ENCODE assay signal across 8 cellular contexts in the genomic region with DNA sequence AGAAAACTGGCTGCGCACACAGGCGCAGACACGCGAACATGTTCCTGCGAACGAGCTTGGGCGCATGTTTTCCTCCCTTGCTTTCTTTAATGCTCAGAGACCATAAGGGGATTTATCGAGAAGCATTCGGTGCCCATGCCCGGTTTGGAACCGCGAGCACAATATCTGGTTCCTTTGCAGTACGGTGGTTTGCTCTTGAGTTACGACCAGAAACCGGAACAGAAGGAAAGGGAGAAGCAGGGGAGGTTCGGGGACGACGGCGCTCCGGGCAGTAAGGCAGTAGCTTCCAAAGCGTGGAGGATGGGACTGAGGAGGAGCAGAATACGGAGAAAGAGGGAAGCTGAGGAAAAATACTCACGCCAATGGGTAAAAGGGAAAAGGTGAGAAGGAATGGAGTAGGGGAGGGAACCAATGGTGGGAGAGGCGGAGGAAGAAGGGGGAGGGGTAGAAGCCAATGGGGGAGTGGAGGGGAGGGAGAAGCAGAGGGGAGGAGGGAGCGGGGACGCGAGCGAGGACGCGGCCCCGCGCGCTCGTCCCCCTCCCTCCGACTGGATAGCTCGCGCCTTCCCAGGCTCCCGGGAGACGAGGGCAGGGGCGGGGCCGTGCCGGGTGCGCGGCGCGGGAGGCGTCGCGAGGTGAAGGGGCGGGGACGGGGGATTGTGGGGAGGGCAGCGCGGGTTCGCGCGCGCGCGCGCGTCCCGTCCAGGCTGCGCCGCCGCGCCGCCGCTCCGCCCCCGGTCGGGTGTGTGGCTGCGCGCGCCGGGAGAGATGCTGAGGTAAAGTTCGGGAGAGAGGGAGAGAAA. TPM values are rescaled to one million over a fixed set of nuclear protein-coding genes. Genes with fewer than 3 reads are reported as not detected.
DNase-seq lines count a peak whose midpoint lies in the region; ATAC-seq, FAIRE-seq and TF ChIP-seq lines count a peak whose summit lies in the region.

No MANE protein-coding gene starts in this region.

- peak overlapping the region; percentile 87 for H3K4me3 Mint-ChIP-seq in activated CD4-positive, alpha-beta T cell treated with anti-CD3 and anti-CD28 coated beads, Interleukin-2, amount 10 ng/mL, durations not matched to agents 7 days and 5 days
- H3K4me3 Mint-ChIP-seq in dendritic cell treated with granulocyte-macrophage colony-stimulating factor and Interleukin-4, amounts not matched to agents 40 ng/mL and 50 ng/mL, for 4 days = peak overlapping the region; percentile 84

- peaks cover 2% of the 10 kb centered on the region for H3K36me3 Mint-ChIP-seq in activated CD4-positive, alpha-beta T cell treated with anti-CD3 and anti-CD28 coated beads, Interleukin-2, amount 10 ng/mL, durations not matched to agents 7 days and 5 days (ENCODE audit: low read depth)
- H3K36me3 Mint-ChIP-seq in dendritic cell treated with granulocyte-macrophage colony-stimulating factor and Interleukin-4, amounts not matched to agents 40 ng/mL and 50 ng/mL, for 4 days (ENCODE audit: low read depth) = peaks cover 7% of the 10 kb centered on the region

- H3K4me3 ChIP-seq in AG04449 (ENCODE audit: low read depth, low read length) (peak overlapping the region; percentile 89), HepG2 (replicated peaks in 1 of 3; ENCODE audit: insufficient read depth in 1 of 3, low read depth in 2 of 3, low read length in 3 of 3) (peak overlapping the region; percentile 90 to 99 (median 99))

- WGBS in HepG2 (ENCODE audit: low lambda C conversion rate) = 2% methylated on average over 76 of the region's 76 CpGs

- FAIRE-seq in HepG2 (lab: Jason Lieb, UNC) = peak; percentile 60

- no peak for TF ChIP-seq CTCF in AG04449 (IDR thresholded peaks at IDR 0.05; ENCODE audit: insufficient read depth, low read length, missing control alignments)
- 0 out of 2 replicates have a peak, but pooled peaks have one; percentile 13 for TF ChIP-seq CTCF in HepG2 (CRISPR knock-in tag; IDR thresholded peaks at IDR 0.05)

- peaks cover 42% of the 10 kb centered on the region for H3K79me2 ChIP-seq in HepG2 (ENCODE audit: insufficient read depth, low read length)

- peaks cover 10% of the 10 kb centered on the region for H3K27me3 Mint-ChIP-seq in activated CD4-positive, alpha-beta T cell treated with anti-CD3 and anti-CD28 coated beads, Interleukin-2, amount 10 ng/mL, durations not matched to agents 7 days and 5 days
- peaks cover 31% of the 10 kb centered on the region for H3K27me3 Mint-ChIP-seq in dendritic cell treated with granulocyte-macrophage colony-stimulating factor and Interleukin-4, amounts not matched to agents 40 ng/mL and 50 ng/mL, for 4 days

- CTCF ChIA-PET in AG04449 (lab: Yijun Ruan, JAX) (interaction anchor here (0.7 to 12.2 kb wide), 9 partner anchors 28 to 627 kb away, joined by 3 to 236 read pairs (median 3); no protein-coding TSS in a partner anchor), HepG2 (lab: Yijun Ruan, JAX; ENCODE audit: low intra/inter-chr PET ratio, low total read pairs) (interaction anchor here (7.8 kb wide), 1 partner anchor 177 kb away, joined by 216 read pairs; no protein-coding TSS in a partner anchor)
- CTCF ChIA-PET in activated CD4-positive, alpha-beta T cell treated with anti-CD3 and anti-CD28 coated beads, Interleukin-2, amount 10 ng/mL, durations not matched to agents 7 days and 5 days (lab: Charles Lee) = interaction anchor here (0.7 to 1.2 kb wide), 3 partner anchors 121 to 178 kb away, joined by 3 to 4 read pairs (median 3); no protein-coding TSS in a partner anchor

- TF ChIP-seq EP300 in HepG2 (IDR thresholded peaks at IDR 0.05; ENCODE audit: low read depth in 2 of 2, low read length in 2 of 2) = peak in 1 of 2 experiments; percentile 54; a peak in 1 of 4 replicates
- peak; percentile 44 for TF ChIP-seq EP300 in HepG2 (CRISPR knock-in tag; IDR thresholded peaks at IDR 0.05; ENCODE audit: borderline replicate concordance)

- H3K4me2 ChIP-seq in HepG2 (ENCODE audit: low read depth, low read length) = peak overlapping the region; percentile 93

- POLR2A ChIA-PET in AG04449 (lab: Yijun Ruan, JAX) = interaction anchor here (0.6 to 1.2 kb wide), 7 partner anchors 34 to 657 kb away, joined by 3 to 5 read pairs (median 3); a partner anchor contains a TSS
- POLR2A ChIA-PET in activated CD4-positive, alpha-beta T cell treated with anti-CD3 and anti-CD28 coated beads, Interleukin-2, amount 10 ng/mL, durations not matched to agents 7 days and 5 days (lab: Charles Lee) = interaction anchor here (0.8 kb wide), 1 partner anchor 394 kb away, joined by 4 read pairs; no protein-coding TSS in a partner anchor
- POLR2A ChIA-PET in HepG2 (lab: Yijun Ruan, JAX) = interaction anchor here (0.5 to 3.0 kb wide), 37 partner anchors 8 to 656 kb away, joined by 3 to 89 read pairs (median 4); a partner anchor contains a TSS

- in situ Hi-C loops in HepG2 (cut with HindIII; ENCODE audit: extremely low pct_ligation_motif_present, low pct_unique_long_range_greater_than_20kb) = loop anchor here (5.0 kb wide), 2 partner anchors 126 to 486 kb away; a partner anchor contains a TSS

- peak overlapping the region; percentile 86 for H3K27ac ChIP-seq in HepG2 (ENCODE audit: extremely low read length, insufficient read depth, low read length)

- no peaks in the 10 kb centered on the region for H3K9me3 Mint-ChIP-seq in activated CD4-positive, alpha-beta T cell treated with anti-CD3 and anti-CD28 coated beads, Interleukin-2, amount 10 ng/mL, durations not matched to agents 7 days and 5 days
- no peaks in the 10 kb centered on the region for H3K9me3 Mint-ChIP-seq in dendritic cell treated with granulocyte-macrophage colony-stimulating factor and Interleukin-4, amounts not matched to agents 40 ng/mL and 50 ng/mL, for 4 days

- ATAC-seq in GM18909 (IDR thresholded peaks at IDR 0.05; ENCODE audit: poor library complexity, unreplicated experiment) (peak; percentile 57), HG03159 (IDR thresholded peaks at IDR 0.05; ENCODE audit: unreplicated experiment) (peak; percentile 38), HepG2 (peak; percentile 78)

- peak overlapping the region; percentile 98 for H3K9ac ChIP-seq in HepG2 (ENCODE audit: insufficient read depth, low read depth, low read length)

- peaks cover 30% of the 10 kb centered on the region for H3K4me1 Mint-ChIP-seq in activated CD4-positive, alpha-beta T cell treated with anti-CD3 and anti-CD28 coated beads, Interleukin-2, amount 10 ng/mL, durations not matched to agents 7 days and 5 days
- peaks cover 28% of the 10 kb centered on the region for H3K4me1 Mint-ChIP-seq in dendritic cell treated with granulocyte-macrophage colony-stimulating factor and Interleukin-4, amounts not matched to agents 40 ng/mL and 50 ng/mL, for 4 days (ENCODE audit: low read depth)

- peak; percentile 69 for DNase-seq in AG04449 (ENCODE audit: low read depth, low spot score)
- peak; percentile 98 for DNase-seq in NCI-H345 (lab: John Stamatoyannopoulos, UW)
- peak; percentile 83 for DNase-seq in activated CD4-positive, alpha-beta T cell treated with anti-CD3 and anti-CD28 coated beads, Interleukin-2, amount 10 ng/mL, durations not matched to agents 7 days and 5 days
- DNase-seq in HepG2 (ENCODE audit: low spot score) = peak; percentile 98
- peak; percentile 67 for DNase-seq in stimulated activated CD4-positive, alpha-beta T cell treated with anti-CD3 and anti-CD28 coated beads, Interleukin-2, amount 100 ng/mL, for 4 hours (ENCODE audit: low read depth)

- no peak; a peak in 2 of 4 replicates for TF ChIP-seq POLR2A in HepG2 (IDR thresholded peaks at IDR 0.05; ENCODE audit: insufficient read depth in 1 of 2, low read depth in 2 of 2, low read length in 2 of 2)

- no peak; the same call in none of the 2 replicates for TF ChIP-seq RAD21 in HepG2 (CRISPR knock-in tag; IDR thresholded peaks at IDR 0.05)

- H3K4me1 ChIP-seq in HepG2 (ENCODE audit: insufficient read depth, low read length) = peaks cover 39% of the 10 kb centered on the region

- H3K36me3 ChIP-seq in HepG2 (replicated peaks in 1 of 2; ENCODE audit: control insufficient read depth in 1 of 2, insufficient read depth in 2 of 2, low read length in 2 of 2) = no peaks in the 10 kb centered on the region

- peaks cover 21% of the 10 kb centered on the region for H4K20me1 ChIP-seq in HepG2 (ENCODE audit: insufficient read depth, low read length)

- H3K9me3 ChIP-seq in HepG2 (ENCODE audit: low read length) = no peaks in the 10 kb centered on the region

- peak overlapping the region; percentile 97 for H2AFZ ChIP-seq in HepG2 (ENCODE audit: low read length)

- intact Hi-C loops in dendritic cell treated with granulocyte-macrophage colony-stimulating factor and Interleukin-4, amounts not matched to agents 40 ng/mL and 50 ng/mL, for 4 days (cut with micrococcal nuclease) = loop anchor here (5.0 kb wide), 3 partner anchors 126 to 654 kb away; a partner anchor contains a TSS
- intact Hi-C loops in HepG2 (cut with micrococcal nuclease; ENCODE audit: unreplicated experiment) = loop anchor here (1.0 to 5.0 kb wide), 4 partner anchors 46 to 1509 kb away; a partner anchor contains a TSS

- no TSS peak for BruUV-seq in HepG2 (replicated peaks; lab: Mats Ljungman, UMichigan)

- peaks cover 0 to 6% of the 10 kb centered on the region in 2 experiments; a peak in 1 of 5 replicates for H3K27me3 ChIP-seq in HepG2 (ENCODE audit: control insufficient read depth in 1 of 2, insufficient read depth in 2 of 2, low read length in 2 of 2)

- peak overlapping the region; percentile 90 for H3K27ac Mint-ChIP-seq in activated CD4-positive, alpha-beta T cell treated with anti-CD3 and anti-CD28 coated beads, Interleukin-2, amount 10 ng/mL, durations not matched to agents 7 days and 5 days
- peak overlapping the region; percentile 85 for H3K27ac Mint-ChIP-seq in dendritic cell treated with granulocyte-macrophage colony-stimulating factor and Interleukin-4, amounts not matched to agents 40 ng/mL and 50 ng/mL, for 4 days

RNA-seq across cellular contexts. Expression of a gene that starts 0.6 kb away (rescaled TPM):
- total RNA-seq in activated CD4-positive, alpha-beta T cell treated with anti-CD3 and anti-CD28 coated beads, Interleukin-2, amount 10 ng/mL, durations not matched to agents 7 days and 5 days = 10 to 100 TPM; 35.7 to 38.6 TPM
- 144 and 251 TPM in 2 replicates for total RNA-seq in HepG2 (2016; rRNA removed; fragmentation: Illumina TruSeq; extraction: Trizol)
- total RNA-seq in HepG2 (2016; cell fraction: cytosol; rRNA removed; fragmentation: Illumina TruSeq; extraction: Trizol; ENCODE audit: low read depth) = 107 and 120 TPM in 2 replicates
- total RNA-seq in HepG2 (2016; cell fraction: insoluble cytoplasmic fraction; rRNA removed; fragmentation: Illumina TruSeq; extraction: Trizol) = 143 and 234 TPM in 2 replicates
- total RNA-seq in HepG2 (2016; cell fraction: membrane; rRNA removed; fragmentation: Illumina TruSeq; extraction: Trizol) = 251 and 354 TPM in 2 replicates
- total RNA-seq in HepG2 (2016; cell fraction: nucleus; rRNA removed; fragmentation: Illumina TruSeq; extraction: Trizol) = 126 and 127 TPM in 2 replicates
- polyA plus RNA-seq in HepG2 (2011; rRNA removed) = 33.2 and 33.7 TPM in 2 replicates
- 9.5 and 23.4 TPM in 2 replicates for polyA plus RNA-seq in HepG2 (2011; cell fraction: cytosol; rRNA removed)
- polyA plus RNA-seq in HepG2 (2011; cell fraction: nucleus; rRNA removed) = 16.4 and 21.5 TPM in 2 replicates
- polyA plus RNA-seq in HepG2 (2012) = 66.9 and 68.2 TPM in 2 replicates
- polyA plus RNA-seq in HepG2 (2016; cell fraction: cytosol; fragmentation: Illumina TruSeq; extraction: Trizol; ENCODE audit: low read depth) = 7.1 and 8.7 TPM in 2 replicates
- polyA plus RNA-seq in HepG2 (2016; cell fraction: insoluble cytoplasmic fraction; fragmentation: Illumina TruSeq; extraction: Trizol; ENCODE audit: low read depth) = 97.2 and 109 TPM in 2 replicates
- polyA plus RNA-seq in HepG2 (2016; cell fraction: membrane; fragmentation: Illumina TruSeq; extraction: Trizol; ENCODE audit: low read depth) = 24.4 and 27.7 TPM in 2 replicates
- 58.3 and 60.5 TPM in 2 replicates for polyA plus RNA-seq in HepG2 (2016; cell fraction: nucleus; fragmentation: Illumina TruSeq; extraction: Trizol; ENCODE audit: insufficient read depth, low read depth)
- 32.3 and 33.4 TPM in 2 replicates for polyA minus RNA-seq in HepG2 (2011; rRNA and poly(A)+ RNA removed; ENCODE audit: low replicate concordance)
- 126 and 147 TPM in 2 replicates for polyA minus RNA-seq in HepG2 (2011; cell fraction: cytosol; rRNA and poly(A)+ RNA removed)
- polyA minus RNA-seq in HepG2 (2011; cell fraction: nucleus; rRNA and poly(A)+ RNA removed) = 187 and 220 TPM in 2 replicates

Comparison
In these comparisons a context has a peak if more than half of its experiments do, and no peak if none do; other contexts are left out.
1. Peak in every context shown above with its lines: DNase-seq, ATAC-seq, H3K4me3 ChIP-seq and H3K27ac ChIP-seq.